ENCODE assay signal across 10 cellular contexts in genomic region chr15:99507016-99507731, GRCh38. TPM values are rescaled to one million over a fixed set of nuclear protein-coding genes. Genes with fewer than 3 reads are reported as not detected.
A peak's percentile ranks its signal among the peaks of the same experiment; 100 is the strongest.
DNase-seq lines count a peak whose midpoint lies in the region; ATAC-seq, FAIRE-seq and TF ChIP-seq lines count a peak whose summit lies in the region.
"Had no signal": no experiment of that assay in that cellular context is flagged by ENCODE, and none has a peak within 500 bp of the region (broad histone marks: within the 10 kb centered on the region; RNA-seq: fewer than 3 reads in every experiment).

No MANE protein-coding gene starts in this region.

- in situ Hi-C loops in GM12878 (cut with MboI), result loop anchor here (25.0 kb wide), 1 partner anchor 1430 kb away; no protein-coding TSS in a partner anchor

- no peaks in the 10 kb centered on the region for H3K9me3 Mint-ChIP-seq in memory B cell

- WGBS in GM12878 (ENCODE audit: insufficient coverage, insufficient replicate concordance, low lambda C conversion rate, missing lambda C conversion rate), result 2% methylated on average over 13 of the region's 13 CpGs

- no peak for TF ChIP-seq RAD21 in GM12878 (IDR thresholded peaks at IDR 0.05; ENCODE audit: insufficient read depth, low read depth, low read length)

- no peaks in the 10 kb centered on the region; the same call in 2 of the 3 replicates for H3K9me3 ChIP-seq in GM12878 (replicated peaks; ENCODE audit: control insufficient read depth, insufficient read depth, low read length)

- TF ChIP-seq POLR2A in GM12878 (IDR thresholded peaks at IDR 0.05; ENCODE audit: low read depth, low read length), result 0 out of 2 replicates have a peak, but pooled peaks have one; percentile 11

- H3K27ac ChIP-seq in GM12878 (ENCODE audit: control insufficient read depth, insufficient read depth), result peak overlapping the region; percentile 74

- no peaks in the 10 kb centered on the region for H4K20me1 ChIP-seq in GM12878 (ENCODE audit: control insufficient read depth, insufficient read depth)

- H3K4me1 ChIP-seq in GM12878 (ENCODE audit: control insufficient read depth, insufficient read depth, low read length), result peaks cover 88% of the 10 kb centered on the region

- no peak overlapping the region; the same call in 1 of the 2 replicates for H3K4me3 ChIP-seq in GM12878

- POLR2A ChIA-PET in GM12878 (lab: Charles Lee), result interaction anchor here (0.5 to 1.1 kb wide), 7 partner anchors 57 to 165 kb away, joined by 3 to 6 read pairs (median 3); no protein-coding TSS in a partner anchor

- H3K79me2 ChIP-seq in GM12878 (ENCODE audit: control insufficient read depth, insufficient read depth, low read length), result peaks cover 3% of the 10 kb centered on the region

- H3K27ac Mint-ChIP-seq in memory B cell, result peak overlapping the region; percentile 92

- peak overlapping the region; percentile 82 for H2AFZ ChIP-seq in GM12878 (ENCODE audit: control insufficient read depth, low read depth, low read length)

- H3K36me3 ChIP-seq in GM12878 (ENCODE audit: control insufficient read depth in 2 of 2, insufficient read depth in 2 of 2, low read length in 1 of 2), result no peaks in the 10 kb centered on the region

- no peak; a peak in 1 of 4 replicates for TF ChIP-seq EP300 in GM12878 (IDR thresholded peaks at IDR 0.05; ENCODE audit: borderline replicate concordance in 1 of 2, control insufficient read depth in 1 of 2, low read depth in 2 of 2, low read length in 2 of 2)

- ATAC-seq in GM12878, result no peak
- no peak for ATAC-seq in memory B cell (ENCODE audit: low read depth)
- no peak for ATAC-seq in HG03439 (IDR thresholded peaks at IDR 0.05; ENCODE audit: unreplicated experiment)
- no peak for ATAC-seq in HG03280 (IDR thresholded peaks at IDR 0.05; ENCODE audit: unreplicated experiment)

- no peaks in the 10 kb centered on the region for H3K27me3 ChIP-seq in GM12878 (replicated peaks in 1 of 2; ENCODE audit: control insufficient read depth in 2 of 2, insufficient read depth in 2 of 2, low read length in 1 of 2)

- H3K4me2 ChIP-seq in GM12878 (ENCODE audit: control insufficient read depth, insufficient read depth), result peak overlapping the region; percentile 91

- H3K9ac ChIP-seq in GM12878 (ENCODE audit: control insufficient read depth, insufficient read depth, low read length), result peak overlapping the region; percentile 60

- peak overlapping the region; percentile 41 for H3K4me3 Mint-ChIP-seq in memory B cell

- H3K36me3 Mint-ChIP-seq in memory B cell, result no peaks in the 10 kb centered on the region

- no peak for FAIRE-seq in GM12878 (lab: Jason Lieb, UNC)
- FAIRE-seq: D721Med, islet of Langerhans had no signal

- CTCF ChIA-PET in GM12878 (lab: Yijun Ruan, JAX), result interaction anchor here (0.7 to 1.5 kb wide), 6 partner anchors 17 to 220 kb away, joined by 3 to 8 read pairs (median 3); no protein-coding TSS in a partner anchor

- DNase-seq in AG08396 (ENCODE audit: low spot score), result peak; percentile 53
- DNase-seq in NCI-H1105 treated with DMSO at 0.1 percent for 48 hours (lab: John Stamatoyannopoulos, UW), result peak; percentile 98
- no peak for DNase-seq in GM12878 (ENCODE audit: low read depth, low spot score)
- no peak for DNase-seq in memory B cell (ENCODE audit: low spot score in 2 of 2)
- no peak for DNase-seq in CD1c-positive myeloid dendritic cell (ENCODE audit: extremely low spot score)
- no peak for DNase-seq in RKO (ENCODE audit: low spot score)

- peaks cover 70% of the 10 kb centered on the region for H3K4me1 Mint-ChIP-seq in memory B cell

- intact Hi-C loops in GM12878 (cut with micrococcal nuclease; ENCODE audit: unreplicated experiment), result loop anchor here (1.0 kb wide), 1 partner anchor 221 kb away; no protein-coding TSS in a partner anchor

- TF ChIP-seq CTCF in GM12878 (IDR thresholded peaks at IDR 0.05 in 2 of 3, conservative IDR thresholded peaks at IDR 0.05 in 1 of 3; ENCODE audit: control insufficient read depth in 2 of 3, extremely low read depth in 1 of 3, insufficient read depth in 1 of 3, low read depth in 3 of 3, low read length in 3 of 3), result no peak

- BruUV-seq in GM12878 (replicated peaks; lab: Mats Ljungman, UMichigan), result no TSS peak

- SMC1A ChIA-PET in GM12878 (lab: Charles Lee; ENCODE audit: uncharacterized antibody, unreplicated experiment), result interaction anchor here (0.7 to 2.2 kb wide), 19 partner anchors 18 to 220 kb away, joined by 3 to 19 read pairs (median 3); no protein-coding TSS in a partner anchor

- RAD21 ChIA-PET in GM12878 (lab: Charles Lee; ENCODE audit: unreplicated experiment), result interaction anchor here (0.7 to 2.7 kb wide), 7 partner anchors 60 to 197 kb away, joined by 3 to 24 read pairs (median 5); no protein-coding TSS in a partner anchor

- no peaks in the 10 kb centered on the region for H3K27me3 Mint-ChIP-seq in memory B cell

TF ChIP-seq in GM12878, 131 proteins besides CTCF, POLR2A, EP300 and RAD21:
- TF ChIP-seq SKIL (IDR thresholded peaks at IDR 0.05; ENCODE audit: low read depth, poor library complexity, severe bottlenecking), result no peak
- 0 out of 2 replicates have a peak, but pooled peaks have one; percentile 3 for TF ChIP-seq MEF2A (IDR thresholded peaks at IDR 0.05; ENCODE audit: insufficient read depth, low read depth, low read length)
- TF ChIP-seq SUZ12 (IDR thresholded peaks at IDR 0.05; ENCODE audit: unreplicated experiment), result no peak
- peak; percentile 77 for TF ChIP-seq MEF2B (IDR thresholded peaks at IDR 0.05; ENCODE audit: partially characterized antibody, poor library complexity, severe bottlenecking)

RNA-seq across cellular contexts. Expression of gene MEF2A, which starts 58.6 kb away (rescaled TPM):
- total RNA-seq in GM12878 (2013; cell fraction: nucleolus; rRNA removed), result 105 and 111 TPM in 2 replicates
- 35.1 and 39.5 TPM in 2 replicates for total RNA-seq in GM12878 (2014; rRNA removed)
- 36.6 and 38.5 TPM in 2 replicates for total RNA-seq in GM12878 (2014; rRNA removed; fragmentation: Illumina TruSeq; extraction: Trizol)
- total RNA-seq in GM12878 (2021), result 41.0 and 46.7 TPM in 2 replicates
- polyA plus RNA-seq in GM12878 (2011; ENCODE audit: low read depth), result 12.7 TPM
- polyA plus RNA-seq in GM12878 (2011; rRNA removed), result 43.2 and 50.5 TPM in 2 replicates
- 23.1 and 23.5 TPM in 2 replicates for polyA plus RNA-seq in GM12878 (2011; cell fraction: cytosol; rRNA removed)
- polyA plus RNA-seq in GM12878 (2011; cell fraction: nucleus; rRNA removed), result 65.2 and 65.9 TPM in 2 replicates
- 21.1 and 27.5 TPM in 2 replicates for polyA plus RNA-seq in GM12878 (2012)
- polyA plus RNA-seq in GM12878 (2014; fragmentation: Illumina TruSeq; extraction: Trizol), result 38.9 and 49.5 TPM in 2 replicates
- 1 to 10 TPM; 7.2 to 7.9 TPM for polyA plus RNA-seq in GM12878 (2014; fragmentation: Nextera tagmentation; extraction: Ambion mirVana)
- polyA plus RNA-seq in GM12878 (2014; rRNA removed), result 37.1 and 45.7 TPM in 2 replicates
- 10 to 100 TPM; 30.2 to 33.3 TPM for polyA plus RNA-seq in GM12878 (2016; fragmentation: Nextera tagmentation; extraction: Ambion mirVana)
- 48.6 and 49.4 TPM in 2 replicates for polyA minus RNA-seq in GM12878 (2011; rRNA and poly(A)+ RNA removed)
- 14.4 and 17.7 TPM in 2 replicates for polyA minus RNA-seq in GM12878 (2011; cell fraction: cytosol; rRNA and poly(A)+ RNA removed)
- polyA minus RNA-seq in GM12878 (2011; cell fraction: nucleus; rRNA and poly(A)+ RNA removed), result 45.7 and 69.9 TPM in 2 replicates

Comparison
In these comparisons a context has a peak if more than half of its experiments do, and no peak if none do; other contexts are left out.
1. DNase-seq: peak in AG08396 (single experiment) and NCI-H1105 treated with DMSO at 0.1 percent for 48 hours (single experiment); none in GM12878 (single experiment), memory B cell (0 of 2), CD1c-positive myeloid dendritic cell (single experiment) and RKO (single experiment).